16 cellular contexts compared by ENCODE assay signal in genomic region chr15:100903191-100903590, GRCh38. TPM values are rescaled to one million over a fixed set of nuclear protein-coding genes. Genes with fewer than 3 reads are reported as not detected.
A peak's percentile ranks its signal among the peaks of the same experiment; 100 is the strongest.
DNase-seq lines count a peak whose midpoint lies in the region; TF ChIP-seq lines count a peak whose summit lies in the region.
"Had no signal": no experiment of that assay in that cellular context is flagged by ENCODE, and none has a peak within 500 bp of the region (broad histone marks: within the 10 kb centered on the region; RNA-seq: fewer than 3 reads in every experiment).

No MANE protein-coding gene starts in this region.

- no peak for TF ChIP-seq EP300 in transverse colon (IDR thresholded peaks at IDR 0.05; ENCODE audit: low read depth)

- WGBS in transverse colon (ENCODE audit: low coverage in 1 of 2), 2 donors, result 36 to 53% methylated on average over 3 of the region's 3 CpGs

- H3K27me3 ChIP-seq in neutrophil (no peaks in the 10 kb centered on the region), transverse colon (no peaks in the 10 kb centered on the region)
- H3K27me3 ChIP-seq: cardiac muscle cell had no signal

- POLR2A ChIA-PET in HEK293T (lab: Yijun Ruan, JAX), result no interaction called here

- TF ChIP-seq CTCF in coronary artery (IDR thresholded peaks at IDR 0.05) (no peak), neutrophil (IDR thresholded peaks at IDR 0.05) (no peak), transverse colon (IDR thresholded peaks at IDR 0.05) (no peak)

- CTCF ChIA-PET in HEK293T (lab: Yijun Ruan, JAX), result interaction anchor here (0.7 kb wide), 1 partner anchor 32 kb away, joined by 5 read pairs; no protein-coding TSS in a partner anchor

- in situ Hi-C loops in transverse colon (cut with MboI; ENCODE audit: low pct_ligation_motif_present in 1 of 4, low pct_unique_long_range_greater_than_20kb in 1 of 4, low sequenced_read_pairs in 3 of 4), result loop anchor here (25.0 kb wide), 2 partner anchors 109 to 359 kb away; partner anchors contain the start of gene CHSY1 (in 4 of the 4)

- H3K4me1 ChIP-seq in neutrophil (ENCODE audit: control insufficient read depth in 1 of 2, insufficient read depth in 1 of 2, low read depth in 1 of 2, low read length in 1 of 2), result peaks cover 32 to 40% of the 10 kb centered on the region in 2 experiments
- H3K4me1 ChIP-seq in transverse colon, result peaks cover 17 to 50% (median 29%) of the 10 kb centered on the region in 4 donors

- DNase-seq in NCI-H2171 treated with DMSO at 0.1 percent for 48 hours (lab: John Stamatoyannopoulos, UW) (peak; percentile 67), NCI-H2171 (lab: John Stamatoyannopoulos, UW) (no peak), coronary artery (ENCODE audit: low spot score) (peak; percentile 14), transverse colon (no peak), UCSD-AML1 (lab: John Stamatoyannopoulos, UW; ENCODE audit: unreplicated experiment) (no peak), HEK293T (ENCODE audit: extremely low spot score) (no peak), middle frontal gyrus (ENCODE audit: extremely low spot score, low spot score) (no peak)
- DNase-seq: 8988T; activated CD4-positive, alpha-beta T cell treated with anti-CD3 and anti-CD28 coated beads, Interleukin-2, amount 10 ng/mL, durations not matched to agents 24 days and 14 days; activated T-cell treated with anti-CD3 and anti-CD28 coated beads, Interleukin-2, amount 50 U/mL, for 1 hour; CD4-positive, CD25-positive, alpha-beta regulatory T cell; DMS79 treated with DMSO at 0.1 percent for 48 hours; OCI-M1 had no signal

- H3K9me3 ChIP-seq in neutrophil, result no peaks in the 10 kb centered on the region
- H3K9me3 ChIP-seq in transverse colon, result no peaks in the 10 kb centered on the region

- H3K36me3 ChIP-seq in neutrophil (no peaks in the 10 kb centered on the region), transverse colon (no peaks in the 10 kb centered on the region)
- H3K36me3 ChIP-seq: cardiac muscle cell had no signal

- TF ChIP-seq POLR2A in transverse colon (IDR thresholded peaks at IDR 0.05), result no peak

- H3K27ac ChIP-seq in coronary artery, result peak overlapping the region in 1 of 2 donors; percentile 49
- peak overlapping the region; percentile 64 for H3K27ac ChIP-seq in neutrophil
- peak overlapping the region; percentile 80 to 90 (median 85) for H3K27ac ChIP-seq in transverse colon
- H3K27ac ChIP-seq: cardiac muscle cell had no signal

- intact Hi-C loops in transverse colon (cut with DNase I; ENCODE audit: low total_unique reads), result no loop called here

- H3K4me3 ChIP-seq in coronary artery, result no peak overlapping the region
- no peak overlapping the region for H3K4me3 ChIP-seq in neutrophil (ENCODE audit: low read depth in 1 of 2, low read length in 1 of 2)
- H3K4me3 ChIP-seq in transverse colon, result no peak overlapping the region
- H3K4me3 ChIP-seq: cardiac muscle cell had no signal

TF ChIP-seq in HEK293T, 16 proteins besides CTCF, POLR2A, EP300 and RAD21:
- TF ChIP-seq CTBP1 (IDR thresholded peaks at IDR 0.05; ENCODE audit: borderline replicate concordance) (no peak), FOXA1 (IDR thresholded peaks at IDR 0.05) (no peak)

RNA-seq across cellular contexts. Expression of gene LRRK1, which starts 16.0 kb away (rescaled TPM):
- 100 to 1,000 TPM in 2 of 4 donors, 10 to 100 TPM in 2; 52.7 to 107 (median 82.7) TPM for total RNA-seq in transverse colon

RNA-seq across cellular contexts. Expression of gene ALDH1A3, which starts 23.6 kb away (rescaled TPM):
- 10 to 100 TPM in 3 of 4 donors, 1 to 10 TPM in 1; 6.7 to 39.4 (median 17.9) TPM for total RNA-seq in transverse colon
- total RNA-seq: activated CD4-positive, alpha-beta T cell treated with anti-CD3 and anti-CD28 coated beads, Interleukin-2, amount 10 ng/mL, durations not matched to agents 24 days and 14 days; cardiac muscle cell; CD4-positive, CD25-positive, alpha-beta regulatory T cell; HepG2 had no signal

Comparison
In these comparisons a context has a peak if more than half of its experiments do, and no peak if none do; other contexts are left out.
1. DNase-seq: peak in NCI-H2171 treated with DMSO at 0.1 percent for 48 hours (single experiment) and coronary artery (single experiment); none in NCI-H2171 (single experiment), transverse colon (single experiment), UCSD-AML1 (single experiment), HEK293T (single experiment) and middle frontal gyrus (single experiment).